In the genomic region with DNA sequence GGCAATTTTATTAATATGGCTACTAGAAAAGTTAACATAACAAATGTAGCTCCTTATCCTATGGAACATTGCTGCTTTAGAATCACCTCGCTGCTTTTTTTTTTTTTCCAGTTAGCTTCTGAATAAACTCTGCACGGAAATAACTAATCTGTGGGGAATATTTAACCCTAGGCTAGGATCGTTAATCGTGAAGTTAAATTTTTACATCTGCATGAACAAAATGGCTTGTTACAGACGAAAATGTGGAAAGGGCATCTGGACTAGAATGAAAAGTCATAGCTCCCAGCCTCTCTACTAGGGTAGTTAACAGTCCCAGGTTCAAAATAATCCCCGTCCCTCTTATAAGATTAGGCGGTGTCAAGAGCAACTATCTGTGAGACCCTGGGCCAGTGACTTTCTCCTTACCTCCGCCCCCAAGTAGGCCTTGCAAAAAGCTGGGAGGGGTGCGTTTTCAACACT, we compare ENCODE assay signal across 8 cellular contexts. TPM values are rescaled to one million over a fixed set of nuclear protein-coding genes. Genes with fewer than 3 reads are reported as not detected.
DNase-seq lines count a peak whose midpoint lies in the region; ATAC-seq and TF ChIP-seq lines count a peak whose summit lies in the region.

No MANE protein-coding gene starts in this region.

- H3K9me3 ChIP-seq in BE2C, result no peaks in the 10 kb centered on the region
- no peaks in the 10 kb centered on the region for H3K9me3 ChIP-seq in suprapubic skin

- H3K4me1 Mint-ChIP-seq in HFFc6 (ENCODE audit: low read depth), result peaks cover 51% of the 10 kb centered on the region
- peaks cover 29% of the 10 kb centered on the region for H3K4me1 Mint-ChIP-seq in activated naive CD8-positive, alpha-beta T cell (ENCODE audit: low read depth)

- H3K4me3 ChIP-seq in BE2C (ENCODE audit: low read depth, low read length), result peak overlapping the region; percentile 56
- peak overlapping the region; percentile 85 for H3K4me3 ChIP-seq in suprapubic skin

- TF ChIP-seq POLR2A in suprapubic skin (IDR thresholded peaks at IDR 0.05), result no peak

- H3K27ac Mint-ChIP-seq in HFFc6, result peak overlapping the region; percentile 50; the same call in 1 of the 2 replicates
- H3K27ac Mint-ChIP-seq in activated naive CD8-positive, alpha-beta T cell, result peak overlapping the region; percentile 72

- peaks cover 4% of the 10 kb centered on the region; the same call in 1 of the 2 replicates for H3K4me1 ChIP-seq in BE2C
- peaks cover 44% of the 10 kb centered on the region for H3K4me1 ChIP-seq in suprapubic skin

- WGBS in suprapubic skin, result 6% methylated on average over 9 of the region's 9 CpGs

- H3K9me3 Mint-ChIP-seq in HFFc6, result no peaks in the 10 kb centered on the region
- no peaks in the 10 kb centered on the region for H3K9me3 Mint-ChIP-seq in activated naive CD8-positive, alpha-beta T cell (ENCODE audit: low read depth)

- ATAC-seq in GM21381 (IDR thresholded peaks at IDR 0.05; ENCODE audit: unreplicated experiment), result no peak

- no peaks in the 10 kb centered on the region for H3K36me3 Mint-ChIP-seq in HFFc6 (ENCODE audit: low read depth)
- peaks cover 6% of the 10 kb centered on the region for H3K36me3 Mint-ChIP-seq in activated naive CD8-positive, alpha-beta T cell

- TF ChIP-seq EP300 in suprapubic skin (IDR thresholded peaks at IDR 0.05), result no peak

- TF ChIP-seq CTCF in BE2C (IDR thresholded peaks at IDR 0.05; ENCODE audit: low read depth, low read length) (no peak), HFFc6 (IDR thresholded peaks at IDR 0.05) (no peak), suprapubic skin (IDR thresholded peaks at IDR 0.05) (no peak)

- peak overlapping the region; percentile 86 for H3K27ac ChIP-seq in suprapubic skin

- H3K27me3 ChIP-seq in BE2C (no peaks in the 10 kb centered on the region), suprapubic skin (no peaks in the 10 kb centered on the region)

- no peaks in the 10 kb centered on the region; the same call in 1 of the 2 replicates for H3K27me3 Mint-ChIP-seq in HFFc6 (ENCODE audit: insufficient read depth)
- H3K27me3 Mint-ChIP-seq in activated naive CD8-positive, alpha-beta T cell, result no peaks in the 10 kb centered on the region

- H3K4me3 Mint-ChIP-seq in HFFc6, result peak overlapping the region; percentile 86
- H3K4me3 Mint-ChIP-seq in activated naive CD8-positive, alpha-beta T cell, result peak overlapping the region; percentile 77

- H3K36me3 ChIP-seq in BE2C, result no peaks in the 10 kb centered on the region
- H3K36me3 ChIP-seq in suprapubic skin, result no peaks in the 10 kb centered on the region

- DNase-seq in BE2C (no peak), HFFc6 (no peak), kidney tubule cell (ENCODE audit: low spot score) (peak; percentile 75), suprapubic skin (ENCODE audit: low spot score in 2 of 2) (no peak), HK-2 (ENCODE audit: unreplicated experiment) (no peak), HPDE6-E6E7 (ENCODE audit: extremely low spot score) (no peak)

RNA-seq across cellular contexts. Expression of gene SLC22A5, which starts 0.5 kb away (rescaled TPM):
- 13.7 TPM for polyA plus RNA-seq in BE2C (2012; ENCODE audit: insufficient read depth, insufficient read length, low read depth)
- total RNA-seq in HFFc6 (2021; fragmentation: NEBNext Ultra II Directional; extraction: Animal tissue kit (Norgen Biotek cat#: 25700)), result 1 to 10 TPM; 3.8 to 5.6 (median 4.9) TPM
- total RNA-seq in suprapubic skin, result 10 to 100 TPM; 23.2 to 36.6 (median 26.3) TPM
